8 cellular contexts compared by ENCODE assay signal in genomic region chr7:55573526-55573925, GRCh38. TPM values are rescaled to one million over a fixed set of nuclear protein-coding genes. Genes with fewer than 3 reads are reported as not detected.
DNase-seq lines count a peak whose midpoint lies in the region; ATAC-seq and TF ChIP-seq lines count a peak whose summit lies in the region.

No MANE protein-coding gene starts in this region.

- TF ChIP-seq CTCF in AG04450 (IDR thresholded peaks at IDR 0.05; ENCODE audit: low read depth, low read length), result no peak
- TF ChIP-seq CTCF in HCT116 (IDR thresholded peaks at IDR 0.05 in 2 of 3, conservative IDR thresholded peaks at IDR 0.05 in 1 of 3; ENCODE audit: borderline replicate concordance in 1 of 3, insufficient read depth in 1 of 3, low read depth in 2 of 3, low read length in 2 of 3), result no peak
- TF ChIP-seq CTCF in body of pancreas (IDR thresholded peaks at IDR 0.05), result no peak

- no peaks in the 10 kb centered on the region for H3K9me3 Mint-ChIP-seq in activated naive CD8-positive, alpha-beta T cell treated with anti-CD3 and anti-CD28 coated beads, Interleukin-2, amount 50 U/mL, for 24 hours

- peaks cover 27% of the 10 kb centered on the region for H3K79me2 ChIP-seq in HCT116 (ENCODE audit: insufficient read depth, low read length)

- no peaks in the 10 kb centered on the region for H4K20me1 ChIP-seq in HCT116 (ENCODE audit: insufficient read depth)

- H3K4me3 Mint-ChIP-seq in activated naive CD8-positive, alpha-beta T cell treated with anti-CD3 and anti-CD28 coated beads, Interleukin-2, amount 50 U/mL, for 24 hours, result peak overlapping the region; percentile 80

- H3K4me3 ChIP-seq in AG04450 (ENCODE audit: low read depth, low read length) (peak overlapping the region; percentile 66), HCT116 (replicated peaks in 1 of 2; ENCODE audit: low read depth in 1 of 2, low read length in 2 of 2) (no peak overlapping the region), muscle layer of duodenum (ENCODE audit: low read depth in 1 of 2, low read length in 2 of 2) (peak overlapping the region; percentile 67 to 80), body of pancreas (no peak overlapping the region)

- DNase-seq in AG04450 (ENCODE audit: low read depth, low spot score) (no peak), HCT116 (ENCODE audit: low read depth, low spot score) (no peak), body of pancreas (no peak), HuH-7 (ENCODE audit: low spot score) (no peak), hypothalamus (lab: John Stamatoyannopoulos, UW) (no peak)
- no peak for DNase-seq in activated naive CD8-positive, alpha-beta T cell treated with anti-CD3 and anti-CD28 coated beads, Interleukin-2, amount 50 U/mL, for 24 hours

- H3K4me1 Mint-ChIP-seq in activated naive CD8-positive, alpha-beta T cell treated with anti-CD3 and anti-CD28 coated beads, Interleukin-2, amount 50 U/mL, for 24 hours, result peaks cover 57% of the 10 kb centered on the region

- peak overlapping the region; percentile 94 for H3K4me2 ChIP-seq in HCT116 (ENCODE audit: low read length)

- peaks cover 4% of the 10 kb centered on the region; the same call in 1 of the 2 replicates for H3K9me3 ChIP-seq in AG04450 (ENCODE audit: control insufficient read depth, insufficient read depth, low read length)
- no peaks in the 10 kb centered on the region for H3K9me3 ChIP-seq in HCT116 (ENCODE audit: control insufficient read depth in 1 of 2, insufficient read depth in 1 of 2, low read depth in 1 of 2, low read length in 2 of 2)
- H3K9me3 ChIP-seq in muscle layer of duodenum (ENCODE audit: control insufficient read depth in 1 of 2, low read length in 2 of 2), result no peaks in the 10 kb centered on the region
- H3K9me3 ChIP-seq in body of pancreas, result no peaks in the 10 kb centered on the region

- no peaks in the 10 kb centered on the region for H3K9me2 ChIP-seq in HCT116 (ENCODE audit: insufficient read depth)

- H3K36me3 ChIP-seq in HCT116 (ENCODE audit: control insufficient read depth in 1 of 2, insufficient read depth in 2 of 2, low read length in 2 of 2) (no peaks in the 10 kb centered on the region), muscle layer of duodenum (ENCODE audit: control insufficient read depth in 1 of 2, insufficient read depth in 2 of 2, low read length in 2 of 2) (no peaks in the 10 kb centered on the region), body of pancreas (replicated peaks in 1 of 2; ENCODE audit: insufficient read depth in 1 of 2, low read depth in 2 of 2) (no peaks in the 10 kb centered on the region)

- H3K27ac ChIP-seq in AG04450 (ENCODE audit: low read depth, low read length) (peak overlapping the region; percentile 39), HCT116 (ENCODE audit: low read depth, low read length) (no peak overlapping the region), muscle layer of duodenum (ENCODE audit: low read length) (peak overlapping the region; percentile 79), body of pancreas (peak overlapping the region in 2 of 4 donors; percentile 79 to 84)

- TF ChIP-seq POLR2A in HCT116 (IDR thresholded peaks at IDR 0.05; ENCODE audit: borderline replicate concordance, extremely low read depth, insufficient read depth, insufficient read length) (no peak), body of pancreas (IDR thresholded peaks at IDR 0.05) (no peak)

- peak overlapping the region; percentile 77 for H3K27ac Mint-ChIP-seq in activated naive CD8-positive, alpha-beta T cell treated with anti-CD3 and anti-CD28 coated beads, Interleukin-2, amount 50 U/mL, for 24 hours

- CTCF ChIA-PET in AG04450 (lab: Charles Lee) (interaction anchor here (0.7 to 2.1 kb wide), 4 partner anchors 12 to 293 kb away, joined by 3 to 7 read pairs (median 3); no protein-coding TSS in a partner anchor), HCT116 (lab: Charles Lee) (interaction anchor here (2.7 kb wide), 1 partner anchor 20 kb away, joined by 9 read pairs; no protein-coding TSS in a partner anchor)

- POLR2A ChIA-PET in AG04450 (lab: Yijun Ruan, JAX), result interaction anchor here (1.7 to 3.4 kb wide), 2 partner anchors 40 to 814 kb away, joined by 4 to 17 read pairs; partner anchors contain the start of gene SEC61G
- POLR2A ChIA-PET in HCT116 (lab: Charles Lee), result no interaction called here

- H3K4me1 ChIP-seq in HCT116 (ENCODE audit: control insufficient read depth in 1 of 2, insufficient read depth in 2 of 2, low read length in 2 of 2) (peaks cover 21 to 41% of the 10 kb centered on the region in 2 experiments), muscle layer of duodenum (ENCODE audit: control insufficient read depth in 1 of 2, insufficient read depth in 2 of 2, low read length in 2 of 2) (peaks cover 20 to 21% of the 10 kb centered on the region in 2 donors), body of pancreas (peaks cover 33% of the 10 kb centered on the region)

- H3K9ac ChIP-seq in HCT116 (ENCODE audit: low read length), result no peak overlapping the region

- 27 to 64% methylated on average over 3 of the region's 3 CpGs for WGBS in body of pancreas, 2 donors

- no TSS peak for BruUV-seq in HCT116 (replicated peaks; lab: Mats Ljungman, UMichigan)

- intact Hi-C loops in HCT116 (cut with micrococcal nuclease) (loop anchor here (5.0 kb wide), 1 partner anchor 206 kb away; the partner anchor contains the start of gene LANCL2), body of pancreas (cut with DNase I) (no loop called here)

- peaks cover 3% of the 10 kb centered on the region for H3K36me3 Mint-ChIP-seq in activated naive CD8-positive, alpha-beta T cell treated with anti-CD3 and anti-CD28 coated beads, Interleukin-2, amount 50 U/mL, for 24 hours (ENCODE audit: low read depth)

- RAD21 ChIA-PET in HCT116 (lab: Charles Lee; ENCODE audit: low non-redundant PET in 1 of 2, low total read pairs in 2 of 2, uncharacterized antibody in 2 of 2, unreplicated experiment in 2 of 2), result no interaction called here

- H3K27me3 ChIP-seq in AG04450 (ENCODE audit: control insufficient read depth, insufficient read depth, low read length) (no peaks in the 10 kb centered on the region), HCT116 (ENCODE audit: insufficient read depth, low read length) (no peaks in the 10 kb centered on the region), muscle layer of duodenum (ENCODE audit: low read depth, low read length) (no peaks in the 10 kb centered on the region), body of pancreas (no peaks in the 10 kb centered on the region)

- TF ChIP-seq RAD21 in HCT116 (IDR thresholded peaks at IDR 0.05; ENCODE audit: low read depth), result no peak

- ATAC-seq in HCT116 (no peak), body of pancreas (no peak), HG03565 (IDR thresholded peaks at IDR 0.05; ENCODE audit: unreplicated experiment) (no peak)
- ATAC-seq in activated naive CD8-positive, alpha-beta T cell treated with anti-CD3 and anti-CD28 coated beads, Interleukin-2, amount 50 U/mL, for 24 hours, result no peak

- no peaks in the 10 kb centered on the region for H3K27me3 Mint-ChIP-seq in activated naive CD8-positive, alpha-beta T cell treated with anti-CD3 and anti-CD28 coated beads, Interleukin-2, amount 50 U/mL, for 24 hours

- peak overlapping the region; percentile 22 for H2AFZ ChIP-seq in HCT116 (ENCODE audit: low read depth, low read length, poor library complexity, severe bottlenecking)

TF ChIP-seq in HCT116, 20 proteins besides CTCF, POLR2A, EP300 and RAD21:
- TF ChIP-seq SP1 (IDR thresholded peaks at IDR 0.05; ENCODE audit: low read depth) (no peak), ZFX (IDR thresholded peaks at IDR 0.05) (no peak)
TF ChIP-seq in HCT116: peak in this region for 0.

RNA-seq across cellular contexts. Expression of gene VOPP1, which starts 1.2 kb away (rescaled TPM):
- polyA plus RNA-seq in AG04450 (2011; rRNA removed), result 85.9 and 88.4 TPM in 2 replicates
- 107 and 127 TPM in 2 replicates for polyA minus RNA-seq in AG04450 (2011; rRNA and poly(A)+ RNA removed)
- 30.3 TPM for total RNA-seq in HCT116 (2021; ENCODE audit: unreplicated experiment)
- 16.6 and 21.3 TPM in 2 replicates for polyA plus RNA-seq in HCT116 (2012)
- total RNA-seq in body of pancreas, result 10 to 100 TPM; 25.1 to 30.6 TPM

Comparison
In these comparisons a context has a peak if more than half of its experiments do, and no peak if none do; other contexts are left out.
1. H3K4me3 ChIP-seq: peak in AG04450 (single experiment) and muscle layer of duodenum (2 of 2); none in HCT116 (0 of 2) and body of pancreas (0 of 2).